2 cellular contexts compared by ENCODE assay signal in the genomic region with DNA sequence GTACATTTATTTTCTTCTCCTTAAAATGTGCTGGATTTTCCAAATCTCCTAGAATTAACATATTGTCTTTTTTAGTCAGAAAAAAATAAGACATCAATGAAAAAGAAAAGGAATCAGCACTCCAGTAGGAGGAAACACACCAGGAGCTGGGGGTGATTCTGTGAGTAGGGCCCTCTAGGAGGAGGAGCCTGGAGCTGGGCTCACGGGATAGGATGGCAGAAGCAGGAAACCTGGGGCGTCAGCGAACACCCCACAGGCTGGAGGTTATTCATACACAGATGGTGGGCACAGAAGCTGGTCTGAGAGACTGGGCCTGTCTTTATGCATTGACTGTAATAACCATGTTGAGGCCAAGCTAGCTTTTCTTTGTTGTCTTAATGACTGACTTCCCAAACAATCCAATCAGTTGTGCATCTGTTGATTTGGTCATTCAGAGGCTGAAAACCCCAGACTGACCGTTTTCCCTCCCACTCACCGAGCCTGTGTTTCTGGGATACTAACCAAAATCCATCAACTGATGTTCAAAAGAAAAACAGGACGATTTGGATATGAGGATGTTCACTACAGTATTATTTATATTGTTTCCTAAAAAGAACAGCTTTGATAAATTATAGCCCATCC.
TF ChIP-seq lines count a peak whose summit lies in the region.

No MANE protein-coding gene starts in this region.

TF ChIP-seq in IMR-90, 13 proteins besides CTCF, POLR2A, EP300 and RAD21:
- TF ChIP-seq RCOR1 (IDR thresholded peaks at IDR 0.05; ENCODE audit: insufficient replicate concordance, low read length): no peak
- TF ChIP-seq CEBPB (IDR thresholded peaks at IDR 0.05; ENCODE audit: low read depth, low read length): no peak
- TF ChIP-seq NFE2L2 (IDR thresholded peaks at IDR 0.05; ENCODE audit: low read depth, low read length): no peak
- no peak for TF ChIP-seq MAFK (IDR thresholded peaks at IDR 0.05; ENCODE audit: low read depth, low read length)
- no peak for TF ChIP-seq MXI1 (IDR thresholded peaks at IDR 0.05; ENCODE audit: borderline replicate concordance, low read depth, low read length)
- no peak for TF ChIP-seq MAZ (IDR thresholded peaks at IDR 0.05; ENCODE audit: borderline replicate concordance, low read depth, low read length)
- TF ChIP-seq SMC3 (IDR thresholded peaks at IDR 0.05; ENCODE audit: low read depth, low read length): no peak
- TF ChIP-seq BHLHE40 (IDR thresholded peaks at IDR 0.05; ENCODE audit: low read depth, low read length): no peak
- no peak for TF ChIP-seq CHD1 (IDR thresholded peaks at IDR 0.05; ENCODE audit: low read depth, low read length)
- TF ChIP-seq, protein P1, sequence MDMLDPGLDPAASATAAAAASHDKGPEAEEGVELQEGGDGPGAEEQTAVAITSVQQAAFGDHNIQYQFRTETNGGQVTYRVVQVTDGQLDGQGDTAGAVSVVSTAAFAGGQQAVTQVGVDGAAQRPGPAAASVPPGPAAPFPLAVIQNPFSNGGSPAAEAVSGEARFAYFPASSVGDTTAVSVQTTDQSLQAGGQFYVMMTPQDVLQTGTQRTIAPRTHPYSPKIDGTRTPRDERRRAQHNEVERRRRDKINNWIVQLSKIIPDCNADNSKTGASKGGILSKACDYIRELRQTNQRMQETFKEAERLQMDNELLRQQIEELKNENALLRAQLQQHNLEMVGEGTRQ (IDR thresholded peaks at IDR 0.05; ENCODE audit: low read depth, low read length): no peak
- TF ChIP-seq, protein P2, sequence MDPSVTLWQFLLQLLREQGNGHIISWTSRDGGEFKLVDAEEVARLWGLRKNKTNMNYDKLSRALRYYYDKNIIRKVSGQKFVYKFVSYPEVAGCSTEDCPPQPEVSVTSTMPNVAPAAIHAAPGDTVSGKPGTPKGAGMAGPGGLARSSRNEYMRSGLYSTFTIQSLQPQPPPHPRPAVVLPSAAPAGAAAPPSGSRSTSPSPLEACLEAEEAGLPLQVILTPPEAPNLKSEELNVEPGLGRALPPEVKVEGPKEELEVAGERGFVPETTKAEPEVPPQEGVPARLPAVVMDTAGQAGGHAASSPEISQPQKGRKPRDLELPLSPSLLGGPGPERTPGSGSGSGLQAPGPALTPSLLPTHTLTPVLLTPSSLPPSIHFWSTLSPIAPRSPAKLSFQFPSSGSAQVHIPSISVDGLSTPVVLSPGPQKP (IDR thresholded peaks at IDR 0.05; ENCODE audit: borderline replicate concordance, low read depth, low read length): no peak
- no peak for TF ChIP-seq FOS (IDR thresholded peaks at IDR 0.05; ENCODE audit: low read depth, low read length)
- TF ChIP-seq RFX5 (IDR thresholded peaks at IDR 0.05; ENCODE audit: low read depth, low read length): no peak

TF ChIP-seq in GM12878, 131 proteins besides CTCF, POLR2A, EP300 and RAD21:
- TF ChIP-seq NFXL1 (IDR thresholded peaks at IDR 0.05; ENCODE audit: borderline replicate concordance) (no peak), ZNF274 (IDR thresholded peaks at IDR 0.05; ENCODE audit: insufficient read depth, insufficient read length) (no peak), ZSCAN29 (IDR thresholded peaks at IDR 0.05) (no peak), FOS (IDR thresholded peaks at IDR 0.05; ENCODE audit: borderline replicate concordance, extremely low read depth, insufficient read length) (no peak), CHD2 (IDR thresholded peaks at IDR 0.05; ENCODE audit: borderline replicate concordance, low read depth, low read length) (no peak), ZNF24 (IDR thresholded peaks at IDR 0.05) (no peak), HCFC1 (IDR thresholded peaks at IDR 0.05; ENCODE audit: low read length) (no peak), CREB1 (IDR thresholded peaks at IDR 0.05; ENCODE audit: low read depth) (no peak), RB1 (IDR thresholded peaks at IDR 0.05; ENCODE audit: borderline replicate concordance) (no peak)
